Comparison of ENCODE assay signal across 8 cellular contexts in the genomic region with DNA sequence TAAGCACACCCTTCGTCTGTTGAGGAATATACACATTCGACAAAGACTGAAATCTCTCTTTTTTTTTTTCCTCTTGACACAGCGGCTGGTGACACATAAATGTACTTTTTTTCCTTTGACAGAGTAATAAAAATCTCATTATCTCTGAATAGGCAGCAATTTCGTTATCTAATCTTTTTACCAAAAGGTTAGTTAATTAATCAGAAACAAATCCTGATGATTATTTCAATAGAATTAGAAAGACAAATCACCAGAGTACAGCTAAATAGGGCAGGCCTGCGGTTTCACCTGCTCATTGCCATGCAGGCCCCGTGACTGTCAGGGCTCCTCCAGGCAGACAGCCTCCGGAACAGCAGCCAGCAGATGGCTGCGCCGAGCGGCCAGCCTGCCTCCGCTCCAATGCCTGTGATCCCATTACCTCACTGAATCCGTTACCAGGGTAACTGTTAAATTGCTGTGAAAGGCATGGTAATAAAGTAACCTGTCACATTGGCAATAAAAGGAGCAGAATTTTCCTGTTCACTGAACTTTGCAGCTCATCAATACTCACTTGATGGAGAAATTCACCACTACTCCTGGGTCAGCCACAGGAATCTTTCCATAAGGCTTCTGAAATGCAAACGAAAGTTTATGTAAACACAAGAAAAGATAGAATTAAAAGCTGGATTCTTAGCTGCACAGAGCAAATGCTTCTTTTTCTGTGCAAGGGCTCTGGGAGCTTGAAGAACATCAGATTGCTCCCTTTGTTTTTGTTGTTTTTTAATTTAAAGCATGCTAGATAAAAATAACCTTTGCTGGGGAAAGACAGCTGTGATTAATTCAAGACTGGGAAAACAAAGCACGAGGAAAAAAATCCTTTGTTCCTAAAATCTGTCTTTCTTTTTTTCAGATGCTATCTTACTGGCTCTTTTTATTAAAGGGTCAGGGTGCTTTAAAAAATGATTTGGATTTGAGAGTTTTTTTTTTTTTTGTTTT.
A peak's percentile ranks its signal among the peaks of the same experiment; 100 is the strongest.
DNase-seq lines count a peak whose midpoint lies in the region; ATAC-seq, FAIRE-seq and TF ChIP-seq lines count a peak whose summit lies in the region.

No MANE protein-coding gene starts in this region.

- ATAC-seq in GM18519 (IDR thresholded peaks at IDR 0.05; ENCODE audit: low FRiP score, unreplicated experiment), result peak; percentile 31
- peak; percentile 46 for ATAC-seq in HG03135 (IDR thresholded peaks at IDR 0.05; ENCODE audit: unreplicated experiment)
- no peak for ATAC-seq in HG03139 (IDR thresholded peaks at IDR 0.05; ENCODE audit: unreplicated experiment)

- peak; percentile 23 for TF ChIP-seq CTCF in kidney (IDR thresholded peaks at IDR 0.05; ENCODE audit: borderline replicate concordance, extremely low read depth, insufficient read depth)

- peak overlapping the region; percentile 71 to 83 for H3K27ac ChIP-seq in kidney (ENCODE audit: low read depth in 2 of 2, low read length in 2 of 2)

- intact Hi-C loops in kidney (cut with DNase I), result no loop called here

- DNase-seq in NCI-H524 (lab: John Stamatoyannopoulos, UW), result peak; percentile 70 to 89
- DNase-seq in cerebellum (ENCODE audit: low spot score), result peak; percentile 89
- peak; percentile 93 for DNase-seq in kidney
- DNase-seq in smooth muscle cell of the brain vasculature (ENCODE audit: low read depth, low spot score), result peak; percentile 66
- DNase-seq in activated CD8-positive, alpha-beta memory T cell treated with anti-CD3 and anti-CD28 coated beads, Interleukin-2, amount 50 U/mL, for 4 hours, result no peak

- FAIRE-seq in kidney (lab: Jason Lieb, UNC), result peak; percentile 56

- H3K36me3 ChIP-seq in kidney (ENCODE audit: control insufficient read depth in 1 of 2, insufficient read depth in 2 of 2, low read length in 2 of 2), result no peaks in the 10 kb centered on the region

- H3K4me1 ChIP-seq in kidney (ENCODE audit: control insufficient read depth in 1 of 2, insufficient read depth in 1 of 2, low read depth in 1 of 2, low read length in 2 of 2), result peaks cover 22 to 59% of the 10 kb centered on the region in 2 donors

- peak overlapping the region in 1 of 2 donors; percentile 69 for H3K9ac ChIP-seq in kidney (ENCODE audit: low read length in 2 of 2)

- H3K4me3 ChIP-seq in kidney (ENCODE audit: low read length in 2 of 2), result peak overlapping the region; percentile 31 to 55

- no peaks in the 10 kb centered on the region for H3K9me3 ChIP-seq in kidney (ENCODE audit: control insufficient read depth in 1 of 2, low read length in 2 of 2)
